Comparison of ENCODE assay signal across 18 cellular contexts in the genomic region with DNA sequence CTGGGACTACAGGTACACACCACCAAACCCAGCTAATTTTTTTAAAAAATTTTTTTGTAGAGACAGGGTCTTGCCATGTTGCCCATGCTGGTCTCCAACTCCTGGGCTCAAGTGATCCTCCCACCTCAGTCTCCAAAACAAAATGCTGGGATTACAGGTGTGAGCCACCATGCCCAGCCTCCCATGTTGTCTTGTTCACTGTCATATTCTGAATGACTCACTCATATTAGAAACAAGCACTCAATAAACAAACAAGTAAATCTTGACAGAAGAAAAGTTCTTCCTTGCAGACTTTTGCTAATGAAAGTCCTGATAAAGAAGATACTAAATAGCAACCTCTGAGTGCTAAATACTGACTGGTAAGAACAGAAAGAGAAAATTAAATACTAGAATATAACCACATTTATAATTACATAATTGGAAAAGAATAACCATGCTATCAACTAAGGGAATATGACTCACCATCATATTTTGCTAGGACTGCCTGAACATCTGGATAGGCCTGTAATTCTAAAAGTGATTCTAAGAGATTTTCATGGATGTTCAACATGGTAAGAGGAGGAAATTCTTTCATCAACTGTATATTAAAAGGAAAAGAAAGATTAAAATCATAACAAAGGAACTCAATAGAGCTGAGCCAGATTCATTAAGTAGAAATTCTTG. TPM values are rescaled to one million over a fixed set of nuclear protein-coding genes. Genes with fewer than 3 reads are reported as not detected.
DNase-seq lines count a peak whose midpoint lies in the region; ATAC-seq and TF ChIP-seq lines count a peak whose summit lies in the region.
"Had no signal": no experiment of that assay in that cellular context is flagged by ENCODE, and none has a peak within 500 bp of the region (broad histone marks: within the 10 kb centered on the region; RNA-seq: fewer than 3 reads in every experiment).

No MANE protein-coding gene starts in this region.

- peak; percentile 71 for ATAC-seq in PC-3
- peak; percentile 26 for ATAC-seq in left colon
- ATAC-seq in GM19351 (IDR thresholded peaks at IDR 0.05; ENCODE audit: unreplicated experiment) = no peak

- no peak overlapping the region for H3K27ac ChIP-seq in GM23248
- H3K27ac ChIP-seq in PC-3 (ENCODE audit: low read length) = no peak overlapping the region
- peak overlapping the region; percentile 2 for H3K27ac ChIP-seq in epithelial cell of prostate
- no peak overlapping the region for H3K27ac ChIP-seq in tibial artery
- H3K27ac ChIP-seq: HL-60, KMS-11, PC-9 had no signal

- H3K27ac Mint-ChIP-seq in nephron progenitor cell (no peak overlapping the region), Caco-2 (ENCODE audit: unreplicated experiment) (no peak overlapping the region)
- H3K27ac Mint-ChIP-seq: B cell had no signal

- H3K4me3 ChIP-seq in GM23248 (no peak overlapping the region), PC-3 (ENCODE audit: low read length) (no peak overlapping the region), Caco-2 (ENCODE audit: low read depth, low read length) (no peak overlapping the region), tibial artery (no peak overlapping the region)
- H3K4me3 ChIP-seq: PC-9 had no signal

- POLR2A ChIA-PET in PC-3 (lab: Charles Lee; ENCODE audit: unreplicated experiment) = no interaction called here
- POLR2A ChIA-PET in Caco-2 (lab: Charles Lee) = no interaction called here

- H3K9me2 ChIP-seq in GM23248 (ENCODE audit: insufficient read depth) (no peaks in the 10 kb centered on the region), PC-3 (replicated peaks; ENCODE audit: low read length) (no peaks in the 10 kb centered on the region)
- H3K9me2 ChIP-seq: SK-N-SH had no signal

- H4K20me1 ChIP-seq in GM23248 (ENCODE audit: insufficient read depth) (no peaks in the 10 kb centered on the region), PC-3 (ENCODE audit: low read length) (no peaks in the 10 kb centered on the region)

- CTCF ChIA-PET in PC-3 (lab: Charles Lee) (no interaction called here), Caco-2 (lab: Charles Lee) (no interaction called here)

- peak; percentile 15 for DNase-seq in GM23248
- no peak for DNase-seq in PC-3
- DNase-seq in epithelial cell of prostate (ENCODE audit: low read depth, low spot score) = no peak
- DNase-seq in left colon = no peak
- no peak for DNase-seq in nephron progenitor cell
- DNase-seq in Caco-2 = no peak
- no peak for DNase-seq in tibial artery
- DNase-seq: CD4-positive, alpha-beta memory T cell; MM.1S; NCI-H1105 treated with DMSO at 0.1 percent for 48 hours; NCI-H187; NCI-H69; PC-9; SK-N-SH had no signal

- no peak overlapping the region for H3K4me3 Mint-ChIP-seq in nephron progenitor cell
- no peak overlapping the region for H3K4me3 Mint-ChIP-seq in Caco-2 (ENCODE audit: unreplicated experiment)
- H3K4me3 Mint-ChIP-seq: B cell; CD4-positive, alpha-beta memory T cell had no signal

- H3K4me1 ChIP-seq in GM23248 (ENCODE audit: insufficient read depth) (peaks cover 9% of the 10 kb centered on the region), PC-3 (ENCODE audit: insufficient read depth, low read length) (peaks cover 5% of the 10 kb centered on the region; the same call in 1 of the 2 replicates), Caco-2 (no peaks in the 10 kb centered on the region), tibial artery (no peaks in the 10 kb centered on the region)

- H3K36me3 ChIP-seq in GM23248 (ENCODE audit: low read depth) = peaks cover 22% of the 10 kb centered on the region
- H3K36me3 ChIP-seq in PC-3 (ENCODE audit: low read depth, low read length) = peaks cover 16% of the 10 kb centered on the region; the same call in 1 of the 2 replicates
- no peaks in the 10 kb centered on the region for H3K36me3 ChIP-seq in Caco-2 (ENCODE audit: control insufficient read depth, insufficient read depth, low read length)
- peaks cover 34 to 64% (median 39%) of the 10 kb centered on the region in 3 donors for H3K36me3 ChIP-seq in tibial artery

- no peaks in the 10 kb centered on the region for H3K9me3 ChIP-seq in GM23248 (ENCODE audit: low read depth)
- no peaks in the 10 kb centered on the region for H3K9me3 ChIP-seq in PC-3 (ENCODE audit: low read length)
- H3K9me3 ChIP-seq in Caco-2 = no peaks in the 10 kb centered on the region
- no peaks in the 10 kb centered on the region for H3K9me3 ChIP-seq in tibial artery
- H3K9me3 ChIP-seq: SK-N-SH had no signal

- H3K9me3 Mint-ChIP-seq in nephron progenitor cell (no peaks in the 10 kb centered on the region), Caco-2 (ENCODE audit: unreplicated experiment) (no peaks in the 10 kb centered on the region)
- H3K9me3 Mint-ChIP-seq: CD4-positive, alpha-beta memory T cell had no signal

- H3K27me3 Mint-ChIP-seq in nephron progenitor cell (ENCODE audit: low read depth, poor library complexity) = no peaks in the 10 kb centered on the region
- no peaks in the 10 kb centered on the region for H3K27me3 Mint-ChIP-seq in Caco-2 (ENCODE audit: insufficient read depth, unreplicated experiment)
- H3K27me3 Mint-ChIP-seq: B cell; CD4-positive, alpha-beta memory T cell had no signal

- H3K4me1 Mint-ChIP-seq in nephron progenitor cell (no peaks in the 10 kb centered on the region), Caco-2 (ENCODE audit: low read depth, unreplicated experiment) (no peaks in the 10 kb centered on the region)
- H3K4me1 Mint-ChIP-seq: B cell; CD4-positive, alpha-beta memory T cell had no signal

- BruUV-seq in PC-3 (replicated peaks; lab: Mats Ljungman, UMichigan) = no TSS peak
- no TSS peak for BruUV-seq in Caco-2 (replicated peaks; lab: Mats Ljungman, UMichigan)

- H3F3A ChIP-seq in GM23248 (ENCODE audit: insufficient read depth) = peaks cover 29% of the 10 kb centered on the region; the same call in 1 of the 2 replicates
- H3F3A ChIP-seq in PC-3 (ENCODE audit: low read length, unreplicated experiment) = no peaks in the 10 kb centered on the region

- H3K79me2 ChIP-seq in GM23248 (ENCODE audit: insufficient read depth) (no peaks in the 10 kb centered on the region), PC-3 (ENCODE audit: low read length) (no peaks in the 10 kb centered on the region)

- no peak for TF ChIP-seq CTCF in PC-3 (conservative IDR thresholded peaks at IDR 0.05; ENCODE audit: low read depth, low read length)
- TF ChIP-seq CTCF in nephron progenitor cell (IDR thresholded peaks at IDR 0.05) = no peak
- TF ChIP-seq CTCF in Caco-2 (IDR thresholded peaks at IDR 0.05; ENCODE audit: insufficient read depth in 1 of 2, low read depth in 1 of 2, low read length in 1 of 2, severe bottlenecking in 1 of 2, unreplicated experiment in 1 of 2) = no peak
- TF ChIP-seq CTCF in tibial artery (IDR thresholded peaks at IDR 0.05) = no peak

- H3K9ac ChIP-seq in GM23248 = no peak overlapping the region
- H3K9ac ChIP-seq in PC-3 (ENCODE audit: low read length) = no peak overlapping the region
- H3K9ac ChIP-seq: KMS-11, SK-N-SH had no signal

- H3K36me3 Mint-ChIP-seq in nephron progenitor cell (ENCODE audit: low read depth) = peaks cover 37% of the 10 kb centered on the region
- no peaks in the 10 kb centered on the region for H3K36me3 Mint-ChIP-seq in Caco-2 (ENCODE audit: insufficient read depth, unreplicated experiment)

- in situ Hi-C loops in GM23248 (cut with MboI) = no loop called here

- no peaks in the 10 kb centered on the region for H3K27me3 ChIP-seq in GM23248 (replicated peaks; ENCODE audit: insufficient read depth)
- no peaks in the 10 kb centered on the region for H3K27me3 ChIP-seq in PC-3 (ENCODE audit: low read length)
- no peaks in the 10 kb centered on the region for H3K27me3 ChIP-seq in Caco-2 (replicated peaks; ENCODE audit: control insufficient read depth, insufficient read depth, low read length)
- no peaks in the 10 kb centered on the region for H3K27me3 ChIP-seq in tibial artery

- intact Hi-C loops in PC-3 (cut with micrococcal nuclease) (no loop called here), left colon (cut with DNase I, micrococcal nuclease) (no loop called here), Caco-2 (cut with micrococcal nuclease; ENCODE audit: unreplicated experiment) (no loop called here), tibial artery (cut with DNase I; ENCODE audit: low total_unique reads) (no loop called here)

- H3K4me2 ChIP-seq in GM23248 (ENCODE audit: unreplicated experiment) = no peak overlapping the region
- H3K4me2 ChIP-seq in PC-3 (ENCODE audit: low read length) = no peak overlapping the region
- H3K4me2 ChIP-seq: KMS-11, PC-9, SK-N-SH had no signal

- H2AFZ ChIP-seq in GM23248 (no peak overlapping the region), PC-3 (ENCODE audit: low read length) (no peak overlapping the region)
- H2AFZ ChIP-seq: PC-9 had no signal

RNA-seq across cellular contexts. Expression of a gene that starts 37.3 kb away (rescaled TPM):
- 10.5 and 13.9 TPM in 2 replicates for total RNA-seq in GM23248 (2014; rRNA removed; shearing (Covaris generic))
- 21.0 TPM in 2 replicates for polyA plus RNA-seq in GM23248 (2016; fragmentation: Nextera tagmentation; extraction: Ambion mirVana)
- total RNA-seq in PC-3 (2014; rRNA removed) (13.8 and 17.5 TPM in 2 replicates), left colon (10 to 100 TPM; 15.5 to 16.1 TPM), Caco-2 (2022) (12.6 and 13.6 TPM in 2 replicates)

RNA-seq across cellular contexts. Expression of a gene that starts 38.0 kb away (rescaled TPM):
- 266 and 273 TPM in 2 replicates for total RNA-seq in GM23248 (2014; rRNA removed; shearing (Covaris generic))
- polyA plus RNA-seq in GM23248 (2016; fragmentation: Nextera tagmentation; extraction: Ambion mirVana) = 279 and 286 TPM in 2 replicates
- total RNA-seq in PC-3 (2014; rRNA removed) (177 and 273 TPM in 2 replicates), left colon (100 to 1,000 TPM; 161 to 162 TPM), Caco-2 (2022) (82.4 and 98.7 TPM in 2 replicates)
